Comparison of ENCODE assay signal across 9 cellular contexts in the genomic region with DNA sequence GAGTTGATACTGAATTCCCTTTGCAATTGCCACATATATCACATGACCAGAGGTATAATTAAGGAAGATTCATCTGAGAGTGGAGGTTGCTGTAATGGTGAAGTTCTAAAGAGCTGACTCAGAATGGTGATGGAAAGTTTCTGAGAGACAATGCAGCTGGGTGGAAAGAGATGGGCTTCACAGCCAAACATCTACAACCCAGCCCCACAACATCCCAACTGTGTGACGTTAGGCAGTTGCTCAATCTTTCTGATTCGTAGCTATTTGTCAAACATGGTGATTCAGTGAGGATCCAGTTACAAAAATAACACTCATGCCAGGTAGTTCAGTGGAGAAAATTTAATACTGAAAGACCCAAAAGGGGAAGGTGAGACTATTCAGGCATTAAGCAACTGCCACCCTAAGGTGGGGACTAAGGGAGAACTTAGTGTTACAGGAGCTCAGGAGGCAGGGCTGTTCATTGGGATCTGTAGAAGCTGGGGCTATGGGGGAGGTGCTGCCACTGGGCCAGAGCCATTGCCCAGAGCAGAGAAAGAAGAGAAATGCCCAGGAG. TPM values are rescaled to one million over a fixed set of nuclear protein-coding genes. Genes with fewer than 3 reads are reported as not detected.
DNase-seq lines count a peak whose midpoint lies in the region; ATAC-seq and TF ChIP-seq lines count a peak whose summit lies in the region.
"Had no signal": no experiment of that assay in that cellular context is flagged by ENCODE, and none has a peak within 500 bp of the region (broad histone marks: within the 10 kb centered on the region; RNA-seq: fewer than 3 reads in every experiment).

No MANE protein-coding gene starts in this region.

- POLR2A ChIA-PET in HEK293 (lab: Yijun Ruan, JAX), result interaction anchor here (0.6 to 1.7 kb wide), 3 partner anchors 77 to 464 kb away, joined by 3 to 5 read pairs (median 3); no protein-coding TSS in a partner anchor

- H3K4me1 ChIP-seq in HEK293 (ENCODE audit: control insufficient read depth, insufficient read depth, low read length) (no peaks in the 10 kb centered on the region), lung (ENCODE audit: control insufficient read depth in 2 of 2, insufficient read depth in 2 of 2, low read length in 2 of 2) (peaks cover 0 to 5% of the 10 kb centered on the region in 2 donors)

- H3K27ac Mint-ChIP-seq in activated naive CD8-positive, alpha-beta T cell treated with anti-CD3 and anti-CD28 coated beads, Interleukin-2, amount 50 U/mL, for 24 hours, result peak overlapping the region; percentile 74
- H3K27ac Mint-ChIP-seq: activated naive CD8-positive, alpha-beta T cell treated with anti-CD3 and anti-CD28 coated beads, Interleukin-2, amount 10 ng/mL, durations not matched to agents 7 days and 5 days had no signal

- no peak for TF ChIP-seq CTCF in AG10803 (conservative IDR thresholded peaks at IDR 0.05; ENCODE audit: low read length)
- no peak for TF ChIP-seq CTCF in HEK293 (tag by site-specific recombination; IDR thresholded peaks at IDR 0.05)
- no peak for TF ChIP-seq CTCF in lung (IDR thresholded peaks at IDR 0.05; ENCODE audit: control extremely low read depth, extremely low read depth)

- ATAC-seq in activated naive CD8-positive, alpha-beta T cell treated with anti-CD3 and anti-CD28 coated beads, Interleukin-2, amount 50 U/mL, for 24 hours, result peak; percentile 87
- ATAC-seq in lung (ENCODE audit: insufficient read depth, low FRiP score) (peak; percentile 42), HG02678 (IDR thresholded peaks at IDR 0.05; ENCODE audit: unreplicated experiment) (no peak), HG03460 (IDR thresholded peaks at IDR 0.05; ENCODE audit: unreplicated experiment) (no peak), GM18520 (IDR thresholded peaks at IDR 0.05; ENCODE audit: unreplicated experiment) (no peak)

- 12 to 39% methylated on average over 2 of the region's 2 CpGs for WGBS in lung, 2 donors

- no peaks in the 10 kb centered on the region for H3K36me3 ChIP-seq in HEK293 (ENCODE audit: control insufficient read depth in 2 of 2, insufficient read depth in 1 of 2, low read length in 2 of 2)
- H3K36me3 ChIP-seq in lung (ENCODE audit: control insufficient read depth in 2 of 2, insufficient read depth in 2 of 2, low read length in 2 of 2), result peaks cover 2 to 12% of the 10 kb centered on the region in 2 donors

- H3K9me3 ChIP-seq in HEK293 (ENCODE audit: control insufficient read depth, insufficient read depth, low read depth, low read length), result no peaks in the 10 kb centered on the region
- no peaks in the 10 kb centered on the region for H3K9me3 ChIP-seq in lung (ENCODE audit: control insufficient read depth in 2 of 2, insufficient read depth in 1 of 2, low read length in 1 of 2)

- no peaks in the 10 kb centered on the region for H3K27me3 Mint-ChIP-seq in activated naive CD8-positive, alpha-beta T cell treated with anti-CD3 and anti-CD28 coated beads, Interleukin-2, amount 50 U/mL, for 24 hours
- H3K27me3 Mint-ChIP-seq: activated naive CD8-positive, alpha-beta T cell treated with anti-CD3 and anti-CD28 coated beads, Interleukin-2, amount 10 ng/mL, durations not matched to agents 7 days and 5 days had no signal

- no peaks in the 10 kb centered on the region for H3K27me3 ChIP-seq in lung (ENCODE audit: control insufficient read depth, insufficient read depth)

- CTCF ChIA-PET in HEK293 (lab: Yijun Ruan, JAX), result interaction anchor here (0.6 kb wide), 1 partner anchor 432 kb away, joined by 3 read pairs; no protein-coding TSS in a partner anchor

- DNase-seq in AG10803 (ENCODE audit: low read depth) (peak; percentile 97), lung (ENCODE audit: low spot score) (no peak), occipital lobe (lab: John Stamatoyannopoulos, UW) (no peak)
- no peak for DNase-seq in activated naive CD8-positive, alpha-beta T cell treated with anti-CD3 and anti-CD28 coated beads, Interleukin-2, amount 50 U/mL, for 24 hours
- DNase-seq: activated naive CD8-positive, alpha-beta T cell treated with anti-CD3 and anti-CD28 coated beads, Interleukin-2, amount 10 ng/mL, durations not matched to agents 7 days and 5 days had no signal

- peaks cover 2% of the 10 kb centered on the region for H3K36me3 Mint-ChIP-seq in activated naive CD8-positive, alpha-beta T cell treated with anti-CD3 and anti-CD28 coated beads, Interleukin-2, amount 50 U/mL, for 24 hours (ENCODE audit: low read depth)

- H3K4me1 Mint-ChIP-seq in activated naive CD8-positive, alpha-beta T cell treated with anti-CD3 and anti-CD28 coated beads, Interleukin-2, amount 50 U/mL, for 24 hours, result peaks cover 26% of the 10 kb centered on the region

- peak overlapping the region; percentile 3 for H3K4me3 Mint-ChIP-seq in activated naive CD8-positive, alpha-beta T cell treated with anti-CD3 and anti-CD28 coated beads, Interleukin-2, amount 50 U/mL, for 24 hours
- H3K4me3 Mint-ChIP-seq: activated naive CD8-positive, alpha-beta T cell treated with anti-CD3 and anti-CD28 coated beads, Interleukin-2, amount 10 ng/mL, durations not matched to agents 7 days and 5 days had no signal

- H3K9me3 Mint-ChIP-seq in activated naive CD8-positive, alpha-beta T cell treated with anti-CD3 and anti-CD28 coated beads, Interleukin-2, amount 50 U/mL, for 24 hours, result no peaks in the 10 kb centered on the region
- H3K9me3 Mint-ChIP-seq: activated naive CD8-positive, alpha-beta T cell treated with anti-CD3 and anti-CD28 coated beads, Interleukin-2, amount 10 ng/mL, durations not matched to agents 7 days and 5 days had no signal

- H3K27ac ChIP-seq in HEK293 (ENCODE audit: extremely low read depth, low read depth, low read length), result no peak overlapping the region
- H3K27ac ChIP-seq in lung (ENCODE audit: low read depth in 1 of 2, low read length in 1 of 2), result peak overlapping the region; percentile 39 to 43

- H3K4me3 ChIP-seq in AG10803 (ENCODE audit: low read length) (no peak overlapping the region), HEK293 (ENCODE audit: low read depth, low read length) (no peak overlapping the region), lung (no peak overlapping the region)

TF ChIP-seq in HEK293, 187 proteins besides CTCF, POLR2A, EP300 and RAD21 (continues in another document):
- TF ChIP-seq ZNF404 (tag by site-specific recombination; IDR thresholded peaks at IDR 0.05) (no peak), SP3 (tag by site-specific recombination; IDR thresholded peaks at IDR 0.05) (0 out of 2 replicates have a peak, but pooled peaks have one; percentile 30), PRDM1 (tag by site-specific recombination; IDR thresholded peaks at IDR 0.05) (0 out of 2 replicates have a peak, but pooled peaks have one; percentile 20), ATF2 (tag by site-specific recombination; IDR thresholded peaks at IDR 0.05; ENCODE audit: low read depth) (0 out of 2 replicates have a peak, but pooled peaks have one; percentile 17), ZNF639 (tag by site-specific recombination; IDR thresholded peaks at IDR 0.05) (peak; percentile 74; the same call in 1 of the 2 replicates), ZNF629 (tag by site-specific recombination; IDR thresholded peaks at IDR 0.05) (peak; percentile 92), OSR2 (tag by site-specific recombination; IDR thresholded peaks at IDR 0.05) (peak; percentile 78), ZNF394 (tag by site-specific recombination; IDR thresholded peaks at IDR 0.05; ENCODE audit: borderline replicate concordance) (peak; percentile 26; the same call in 1 of the 2 replicates)
- TF ChIP-seq, protein P1, sequence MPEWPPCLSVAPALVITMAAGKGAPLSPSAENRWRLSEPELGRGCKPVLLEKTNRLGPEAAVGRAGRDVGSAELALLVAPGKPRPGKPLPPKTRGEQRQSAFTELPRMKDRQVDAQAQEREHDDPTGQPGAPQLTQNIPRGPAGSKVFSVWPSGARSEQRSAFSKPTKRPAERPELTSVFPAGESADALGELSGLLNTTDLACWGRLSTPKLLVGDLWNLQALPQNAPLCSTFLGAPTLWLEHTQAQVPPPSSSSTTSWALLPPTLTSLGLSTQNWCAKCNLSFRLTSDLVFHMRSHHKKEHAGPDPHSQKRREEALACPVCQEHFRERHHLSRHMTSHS (tag by site-specific recombination; IDR thresholded peaks at IDR 0.05), result no peak

RNA-seq across cellular contexts. Expression of gene AFF1, which starts 6.9 kb away (rescaled TPM):
- total RNA-seq in lung, result 10 to 100 TPM; 57.4 to 79.0 TPM
- polyA plus RNA-seq in lung, result 10 to 100 TPM in 1 of 2 donors, 1 to 10 TPM in 1; 9.5 to 14.3 TPM
- total RNA-seq in occipital lobe, result 5.8 TPM

RNA-seq across cellular contexts. Expression of gene C4orf36, which starts 35.7 kb away (rescaled TPM):
- total RNA-seq in lung, result 1 to 10 TPM; 2.0 to 3.3 TPM
- under 1 TPM; 0.61 to 0.76 TPM for polyA plus RNA-seq in lung
- total RNA-seq in occipital lobe, result 1.6 TPM

Comparison
In these comparisons a context has a peak if more than half of its experiments do, and no peak if none do; other contexts are left out.
1. ATAC-seq: peak in activated naive CD8-positive, alpha-beta T cell treated with anti-CD3 and anti-CD28 coated beads, Interleukin-2, amount 50 U/mL, for 24 hours (single experiment) and lung (single experiment); none in HG02678 (single experiment), HG03460 (single experiment) and GM18520 (single experiment).